ENCODE assay signal across 16 cellular contexts in the genomic region with DNA sequence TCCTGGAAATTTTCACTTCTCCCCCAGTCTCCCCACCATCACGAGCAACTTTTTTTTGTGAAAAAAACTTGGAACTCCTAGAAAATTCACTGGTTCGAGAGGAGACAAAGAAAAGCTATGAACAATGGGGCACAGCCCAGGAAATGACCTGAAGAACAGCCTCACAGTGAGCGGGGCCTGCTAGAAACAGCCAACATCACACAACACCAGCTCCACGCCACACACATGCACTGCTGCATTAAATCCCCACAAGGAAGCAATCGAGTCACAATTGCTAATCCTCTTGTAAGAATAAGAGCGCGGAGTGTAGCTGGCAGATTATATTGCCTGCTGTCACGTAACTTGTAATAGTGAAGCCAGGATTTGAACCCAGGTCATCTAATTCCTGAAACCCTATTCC. TPM values are rescaled to one million over a fixed set of nuclear protein-coding genes. Genes with fewer than 3 reads are reported as not detected.
DNase-seq lines count a peak whose midpoint lies in the region; ATAC-seq and TF ChIP-seq lines count a peak whose summit lies in the region.
"Had no signal": no experiment of that assay in that cellular context is flagged by ENCODE, and none has a peak within 500 bp of the region (broad histone marks: within the 10 kb centered on the region; RNA-seq: fewer than 3 reads in every experiment).

No MANE protein-coding gene starts in this region.

- H3K36me3 ChIP-seq in ascending aorta, result peaks cover 0 to 22% of the 10 kb centered on the region in 2 donors

- peaks cover 94% of the 10 kb centered on the region for H3K36me3 Mint-ChIP-seq in activated T-cell treated with anti-CD3 and anti-CD28 coated beads, Interleukin-2, amount 50 U/mL, for 24 hours (ENCODE audit: low read depth)
- H3K36me3 Mint-ChIP-seq in brain (peaks cover 65% of the 10 kb centered on the region), nephron (ENCODE audit: low read depth) (peaks cover 6% of the 10 kb centered on the region)

- no peak for DNase-seq in activated T-cell treated with anti-CD3 and anti-CD28 coated beads, Interleukin-2, amount 50 U/mL, for 24 hours
- DNase-seq in activated T-cell treated with anti-CD3 and anti-CD28 coated beads for 4 hours (no peak), ascending aorta (ENCODE audit: low spot score in 2 of 2) (no peak), NCI-H446 (lab: John Stamatoyannopoulos, UW) (no peak), NOMO-1 (lab: John Stamatoyannopoulos, UW; ENCODE audit: unreplicated experiment in 2 of 2) (no peak)
- DNase-seq: COR-L47, NCI-H1048, NCI-H2107, NCI-H226, NCI-H526 treated with DMSO at 0.1 percent for 48 hours, PC-3 had no signal

- peak overlapping the region; percentile 50 for H3K27ac Mint-ChIP-seq in activated T-cell treated with anti-CD3 and anti-CD28 coated beads, Interleukin-2, amount 50 U/mL, for 24 hours
- peak overlapping the region in 3 of 5 experiments; percentile 10 to 24 (median 16) for H3K27ac Mint-ChIP-seq in brain
- H3K27ac Mint-ChIP-seq in nephron, result peak overlapping the region; percentile 30 to 56 (median 54)

- H3K27me3 Mint-ChIP-seq in activated T-cell treated with anti-CD3 and anti-CD28 coated beads, Interleukin-2, amount 50 U/mL, for 24 hours, result no peaks in the 10 kb centered on the region
- no peaks in the 10 kb centered on the region for H3K27me3 Mint-ChIP-seq in brain
- H3K27me3 Mint-ChIP-seq in nephron (ENCODE audit: low read depth), result no peaks in the 10 kb centered on the region

- no peak overlapping the region for H3K27ac ChIP-seq in ascending aorta
- H3K27ac ChIP-seq: C4-2B, HL-60 had no signal

- no peaks in the 10 kb centered on the region for H3K4me1 ChIP-seq in ascending aorta

- TF ChIP-seq CTCF in brain (conservative IDR thresholded peaks at IDR 0.05), result no peak
- no peak for TF ChIP-seq CTCF in nephron (IDR thresholded peaks at IDR 0.05; ENCODE audit: unreplicated experiment in 3 of 3)
- no peak for TF ChIP-seq CTCF in ascending aorta (IDR thresholded peaks at IDR 0.05)

- H3K27me3 ChIP-seq in ascending aorta, result no peaks in the 10 kb centered on the region

- H3K4me1 Mint-ChIP-seq in activated T-cell treated with anti-CD3 and anti-CD28 coated beads, Interleukin-2, amount 50 U/mL, for 24 hours (ENCODE audit: low read depth), result peaks cover 59% of the 10 kb centered on the region
- peaks cover 33% of the 10 kb centered on the region for H3K4me1 Mint-ChIP-seq in brain
- H3K4me1 Mint-ChIP-seq in nephron, result peaks cover 8% of the 10 kb centered on the region

- intact Hi-C loops in ascending aorta (cut with DNase I), result no loop called here

- H3K4me3 ChIP-seq in ascending aorta, result no peak overlapping the region

- ATAC-seq in GM18519 (IDR thresholded peaks at IDR 0.05; ENCODE audit: low FRiP score, unreplicated experiment), result no peak
- ATAC-seq: PC-3 had no signal

- H3K9me3 Mint-ChIP-seq in activated T-cell treated with anti-CD3 and anti-CD28 coated beads, Interleukin-2, amount 50 U/mL, for 24 hours, result no peaks in the 10 kb centered on the region
- no peaks in the 10 kb centered on the region for H3K9me3 Mint-ChIP-seq in brain
- no peaks in the 10 kb centered on the region for H3K9me3 Mint-ChIP-seq in nephron

- no peak overlapping the region for H3K4me3 Mint-ChIP-seq in activated T-cell treated with anti-CD3 and anti-CD28 coated beads, Interleukin-2, amount 50 U/mL, for 24 hours
- no peak overlapping the region for H3K4me3 Mint-ChIP-seq in brain
- no peak overlapping the region for H3K4me3 Mint-ChIP-seq in nephron

- H3K9me3 ChIP-seq in ascending aorta, result no peaks in the 10 kb centered on the region

RNA-seq across cellular contexts. Expression of gene SLC7A1, which starts 48.8 kb away (rescaled TPM):
- polyA plus RNA-seq in brain (ENCODE audit: insufficient read depth, low read depth, low replicate concordance), result 46.7 TPM
- total RNA-seq in ascending aorta, result 17.2 TPM
